8 cellular contexts compared by ENCODE assay signal in the genomic region with DNA sequence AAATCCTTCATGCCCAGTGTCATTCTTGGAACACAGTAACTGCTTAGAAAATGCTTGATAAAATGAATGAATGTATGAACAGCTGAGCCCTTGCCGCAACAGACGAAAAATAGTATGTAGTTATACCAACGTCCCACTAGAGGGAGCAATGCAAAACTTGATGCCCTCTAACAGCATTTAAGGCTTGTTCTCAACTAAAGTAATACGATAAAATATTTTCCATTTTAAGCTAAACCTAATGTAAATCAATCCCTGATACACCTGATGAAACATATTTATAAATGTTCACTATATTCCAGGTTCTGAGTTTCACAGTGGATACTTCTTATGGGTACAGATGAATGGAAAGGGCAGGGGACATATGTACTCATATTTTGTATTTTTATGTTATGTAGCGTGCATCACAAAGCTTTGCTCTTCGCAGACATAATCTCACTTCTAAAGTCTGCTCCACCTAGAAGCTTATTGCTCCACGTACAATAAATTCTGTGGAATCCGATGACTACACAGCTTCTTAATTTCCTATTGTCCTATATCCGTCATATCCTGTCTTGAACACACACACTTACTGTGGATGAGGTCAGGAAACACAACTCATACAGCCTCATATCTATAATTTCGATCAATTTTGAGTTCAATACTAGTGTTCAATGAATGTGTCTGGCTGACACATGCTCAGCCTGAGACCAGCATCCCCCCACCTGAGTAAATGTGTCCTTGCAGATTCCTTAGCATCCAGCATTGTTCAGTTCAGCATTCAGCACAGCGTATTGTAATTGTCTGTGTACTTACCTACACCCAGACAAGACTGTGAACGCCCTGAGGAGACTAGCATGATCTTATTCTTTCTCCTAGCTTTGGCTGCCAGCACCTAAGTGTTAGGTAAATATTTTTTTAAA. TPM values are rescaled to one million over a fixed set of nuclear protein-coding genes. Genes with fewer than 3 reads are reported as not detected.
DNase-seq lines count a peak whose midpoint lies in the region; ATAC-seq, FAIRE-seq and TF ChIP-seq lines count a peak whose summit lies in the region.

No MANE protein-coding gene starts in this region.

- intact Hi-C loops in pancreas (cut with DNase I) = no loop called here

- FAIRE-seq in D721Med (lab: Jason Lieb, UNC) (peak; percentile 77), pancreas (lab: Jason Lieb, UNC) (peak; percentile 45)

- no peak overlapping the region for H3K4me3 ChIP-seq in NB4 (ENCODE audit: low read depth, low read length)
- H3K4me3 ChIP-seq in fibroblast of lung (replicated peaks in 1 of 4; ENCODE audit: control extremely low read depth in 1 of 4, insufficient read depth in 1 of 4, low read depth in 3 of 4, low read length in 4 of 4) = peak overlapping the region in 1 of 4 experiments; percentile 14
- no peak overlapping the region for H3K4me3 ChIP-seq in pancreas

- no peaks in the 10 kb centered on the region for H4K20me1 ChIP-seq in fibroblast of lung (ENCODE audit: control insufficient read depth, extremely low read depth, insufficient read depth, low read length)

- TF ChIP-seq CTCF in D721Med (IDR thresholded peaks at IDR 0.05; ENCODE audit: insufficient read depth, missing control alignments) (peak; percentile 80), NB4 (IDR thresholded peaks at IDR 0.05; ENCODE audit: low read depth, low read length) (peak; percentile 61), fibroblast of lung (conservative IDR thresholded peaks at IDR 0.05 in 1 of 2, IDR thresholded peaks at IDR 0.05 in 1 of 2; ENCODE audit: low read depth in 1 of 2, low read length in 2 of 2) (peak; percentile 69 to 80), pancreas (IDR thresholded peaks at IDR 0.05) (peak; percentile 30 to 77 (median 49))

- H3K27ac ChIP-seq in fibroblast of lung (ENCODE audit: insufficient read depth, low read length) (no peak overlapping the region), pancreas (no peak overlapping the region)

- DNase-seq in D721Med (ENCODE audit: insufficient read length, low spot score) (no peak), NB4 (ENCODE audit: low read depth) (peak; percentile 72), SW480 (ENCODE audit: low spot score) (peak; percentile 59), fibroblast of lung (ENCODE audit: low read depth in 2 of 2) (peak; percentile 83 to 84), pancreas (no peak), HuH-7.5 (ENCODE audit: low spot score) (no peak), cerebellar nuclear complex (lab: John Stamatoyannopoulos, UW) (no peak)

- peaks cover 3% of the 10 kb centered on the region for H3K79me2 ChIP-seq in fibroblast of lung (ENCODE audit: control insufficient read depth, insufficient read depth, low read length)

- 29 to 35% methylated on average over 12 of the region's 12 CpGs for WGBS in pancreas, 2 donors

- H3K9ac ChIP-seq in fibroblast of lung (ENCODE audit: insufficient read depth, low read length) = no peak overlapping the region

- H3K4me2 ChIP-seq in fibroblast of lung (ENCODE audit: extremely low read depth, insufficient read depth, low read length) = peak overlapping the region; percentile 63

- TF ChIP-seq POLR2A in NB4 (IDR thresholded peaks at IDR 0.05; ENCODE audit: extremely low read depth, insufficient read length) = no peak

- H3K36me3 ChIP-seq in fibroblast of lung (ENCODE audit: control insufficient read depth, insufficient read depth, low read length) (no peaks in the 10 kb centered on the region), pancreas (no peaks in the 10 kb centered on the region)

- ATAC-seq in GM19395 (IDR thresholded peaks at IDR 0.05; ENCODE audit: unreplicated experiment) = peak; percentile 57
- ATAC-seq in pancreas = peak; percentile 29 to 64 (median 56)

- H3K9me3 ChIP-seq in fibroblast of lung (ENCODE audit: control insufficient read depth, insufficient read depth, low read depth, low read length) (no peaks in the 10 kb centered on the region), pancreas (no peaks in the 10 kb centered on the region)

- H3K4me1 ChIP-seq in fibroblast of lung (ENCODE audit: control insufficient read depth, extremely low read depth, insufficient read depth, low read length) = peaks cover 2% of the 10 kb centered on the region
- H3K4me1 ChIP-seq in pancreas = peaks cover 0 to 4% (median 0%) of the 10 kb centered on the region in 3 donors

- peak overlapping the region; percentile 81 for H2AFZ ChIP-seq in fibroblast of lung (ENCODE audit: low read length)

- H3K27me3 ChIP-seq in fibroblast of lung (ENCODE audit: control insufficient read depth, insufficient read depth, low read length) (no peaks in the 10 kb centered on the region), pancreas (no peaks in the 10 kb centered on the region)

RNA-seq across cellular contexts. Expression of gene UTP25, which starts 4.4 kb away (rescaled TPM):
- total RNA-seq in fibroblast of lung = 6.9 and 10.4 TPM in 2 replicates
- 12.3 and 13.8 TPM in 2 replicates for polyA plus RNA-seq in fibroblast of lung
- polyA plus RNA-seq in fibroblast of lung (2012) = 5.8 and 6.7 TPM in 2 replicates
- polyA minus RNA-seq in fibroblast of lung (ENCODE audit: low replicate concordance) = 5.1 and 6.2 TPM in 2 replicates
- total RNA-seq in pancreas = 1 to 10 TPM; 2.4 to 4.4 (median 3.7) TPM
- polyA plus RNA-seq in pancreas = 1 to 10 TPM in 1 of 2 donors, under 1 TPM in 1; 0.95 to 1.9 TPM

RNA-seq across cellular contexts. Expression of gene IRF6, which starts 17.4 kb away (rescaled TPM):
- under 0.01 and 0.66 TPM in 2 replicates for total RNA-seq in fibroblast of lung
- 0.87 and 1.00 TPM in 2 replicates for polyA plus RNA-seq in fibroblast of lung
- 0.36 and 0.83 TPM in 2 replicates for polyA plus RNA-seq in fibroblast of lung (2012)
- 1.9 and 6.1 TPM in 2 replicates for polyA minus RNA-seq in fibroblast of lung (ENCODE audit: low replicate concordance)
- total RNA-seq in pancreas = 10 to 100 TPM; 17.3 to 36.8 (median 22.0) TPM
- polyA plus RNA-seq in pancreas = 10 to 100 TPM in 1 of 2 donors, 1 to 10 TPM in 1; 7.7 to 13.1 TPM

RNA-seq across cellular contexts. Expression of gene C1orf74, which starts 39.0 kb away (rescaled TPM):
- total RNA-seq in fibroblast of lung = 3.1 and 4.3 TPM in 2 replicates
- polyA plus RNA-seq in fibroblast of lung = 1.8 and 2.2 TPM in 2 replicates
- 1.6 and 1.8 TPM in 2 replicates for polyA plus RNA-seq in fibroblast of lung (2012)
- 2.1 and 4.5 TPM in 2 replicates for polyA minus RNA-seq in fibroblast of lung (ENCODE audit: low replicate concordance)
- 1 to 10 TPM in 1 of 6 donors, under 1 TPM in 5; 0.39 to 1.2 (median 0.78) TPM for total RNA-seq in pancreas
- under 1 TPM; 0.80 to 0.92 TPM for polyA plus RNA-seq in pancreas

Comparison
In these comparisons a context has a peak if more than half of its experiments do, and no peak if none do; other contexts are left out.
1. DNase-seq: peak in NB4 (single experiment), SW480 (single experiment) and fibroblast of lung (2 of 2); none in D721Med (single experiment), pancreas (0 of 6), HuH-7.5 (single experiment) and cerebellar nuclear complex (0 of 2).
2. RNA of gene IRF6, which starts 17.4 kb away (total RNA-seq): 17.3 to 36.8 TPM in pancreas; under 0.01 to 0.66 TPM in fibroblast of lung; every median in the first group is over 10 times any median in the second.
3. Peak in every context shown above with its lines, with median percentiles within 50 percentile points of each other: CTCF ChIP-seq.